Comparison of ENCODE assay signal across 8 cellular contexts in genomic region chr12:84842406-84843013, GRCh38.
DNase-seq lines count a peak whose midpoint lies in the region; ATAC-seq and TF ChIP-seq lines count a peak whose summit lies in the region.

No MANE protein-coding gene starts in this region.

- DNase-seq in NCI-H1417 (lab: John Stamatoyannopoulos, UW) (peak; percentile 40 to 81 (median 54)), NCI-H1417 treated with DMSO at 0.1 percent for 48 hours (lab: John Stamatoyannopoulos, UW) (no peak), H9 (no peak), LoVo (ENCODE audit: low spot score) (peak; percentile 63), SJCRH30 (peak; percentile 6 to 65), fibroblast of the aortic adventitia (ENCODE audit: low read depth) (peak; percentile 66), spleen (no peak)

- TF ChIP-seq CTCF in H9 (conservative IDR thresholded peaks at IDR 0.05), result peak; percentile 93
- TF ChIP-seq CTCF in fibroblast of the aortic adventitia (IDR thresholded peaks at IDR 0.05; ENCODE audit: insufficient read depth, low read length), result peak; percentile 77
- TF ChIP-seq CTCF in spleen (IDR thresholded peaks at IDR 0.05 in 8 of 11, conservative IDR thresholded peaks at IDR 0.05 in 3 of 11), result peak in 9 of 11 experiments; percentile 9 to 71 (median 46)

- H3K79me1 ChIP-seq in H9 (ENCODE audit: insufficient read depth, low read depth, low read length, poor library complexity, severe bottlenecking), result no peaks in the 10 kb centered on the region

- H2BK5ac ChIP-seq in H9 (ENCODE audit: insufficient read length, low read length), result no peak overlapping the region

- no peak overlapping the region for H2BK20ac ChIP-seq in H9 (ENCODE audit: low read depth, low read length, poor library complexity, severe bottlenecking)

- no peak overlapping the region for H2AFZ ChIP-seq in H9 (ENCODE audit: low read length)

- no peak overlapping the region for H3K27ac Mint-ChIP-seq in H9
- no peak overlapping the region for H3K27ac Mint-ChIP-seq in stimulated activated memory B cell treated with anti-CD40 and anti-IgM and Interleukin-4, amounts not matched to agents 10 μg/mL and 1 μg/mL and 100 μg/mL, for 72 hours

- no peak overlapping the region for H3K56ac ChIP-seq in H9 (ENCODE audit: insufficient read length, low read depth, low read length)

- H3K4me3 ChIP-seq in SJCRH30, result no peak overlapping the region
- H3K4me3 ChIP-seq in fibroblast of the aortic adventitia (ENCODE audit: low read depth, low read length), result no peak overlapping the region
- H3K4me3 ChIP-seq in spleen, result no peak overlapping the region

- H3K9me3 Mint-ChIP-seq in H9, result no peaks in the 10 kb centered on the region
- H3K9me3 Mint-ChIP-seq in stimulated activated memory B cell treated with anti-CD40 and anti-IgM and Interleukin-4, amounts not matched to agents 10 μg/mL and 1 μg/mL and 100 μg/mL, for 72 hours, result no peaks in the 10 kb centered on the region

- H3K18ac ChIP-seq in H9 (ENCODE audit: insufficient read length, low read depth, low read length), result no peak overlapping the region

- no peak overlapping the region for H3K4me2 ChIP-seq in H9 (ENCODE audit: insufficient read depth, insufficient read length, low read length)

- H2BK15ac ChIP-seq in H9 (ENCODE audit: low read depth, low read length), result no peak overlapping the region

- no peak overlapping the region for H2AK5ac ChIP-seq in H9 (ENCODE audit: insufficient read length, low read length)

- no peaks in the 10 kb centered on the region for H3K23me2 ChIP-seq in H9 (ENCODE audit: insufficient read length, low read depth, low read length, poor library complexity, severe bottlenecking)

- H3T11ph ChIP-seq in H9 (ENCODE audit: low read length), result no peak overlapping the region

- TF ChIP-seq POLR2A in spleen (IDR thresholded peaks at IDR 0.05), result no peak

- H2BK12ac ChIP-seq in H9 (ENCODE audit: insufficient read length, low read depth, low read length), result no peak overlapping the region

- no peak overlapping the region for H3K4me3 Mint-ChIP-seq in H9
- no peak overlapping the region for H3K4me3 Mint-ChIP-seq in stimulated activated memory B cell treated with anti-CD40 and anti-IgM and Interleukin-4, amounts not matched to agents 10 μg/mL and 1 μg/mL and 100 μg/mL, for 72 hours

- H2BK120ac ChIP-seq in H9 (ENCODE audit: low read depth, low read length, poor library complexity, severe bottlenecking), result no peak overlapping the region

- no peaks in the 10 kb centered on the region for H3K79me2 ChIP-seq in H9 (ENCODE audit: insufficient read depth, low read length)

- H3K4me1 ChIP-seq in H9 (ENCODE audit: insufficient read depth, low read length), result no peaks in the 10 kb centered on the region
- no peaks in the 10 kb centered on the region for H3K4me1 ChIP-seq in SJCRH30
- no peaks in the 10 kb centered on the region for H3K4me1 ChIP-seq in spleen

- no peaks in the 10 kb centered on the region for H3K36me3 Mint-ChIP-seq in H9 (ENCODE audit: insufficient read depth in 1 of 3, low read depth in 3 of 3)
- no peaks in the 10 kb centered on the region for H3K36me3 Mint-ChIP-seq in stimulated activated memory B cell treated with anti-CD40 and anti-IgM and Interleukin-4, amounts not matched to agents 10 μg/mL and 1 μg/mL and 100 μg/mL, for 72 hours

- no peak overlapping the region for H4K91ac ChIP-seq in H9 (ENCODE audit: insufficient read length, low read depth, low read length)

- H3K9ac ChIP-seq in H9 (ENCODE audit: extremely low read depth, insufficient read length, low read length), result no peak overlapping the region

- H4K20me1 ChIP-seq in H9 (ENCODE audit: control insufficient read depth, insufficient read depth, insufficient read length), result no peaks in the 10 kb centered on the region

- H3K27me3 Mint-ChIP-seq in H9 (ENCODE audit: low read depth), result no peaks in the 10 kb centered on the region
- no peaks in the 10 kb centered on the region for H3K27me3 Mint-ChIP-seq in stimulated activated memory B cell treated with anti-CD40 and anti-IgM and Interleukin-4, amounts not matched to agents 10 μg/mL and 1 μg/mL and 100 μg/mL, for 72 hours

- no peaks in the 10 kb centered on the region for H3K9me3 ChIP-seq in H9 (ENCODE audit: control insufficient read depth, low read depth, low read length)
- no peaks in the 10 kb centered on the region for H3K9me3 ChIP-seq in SJCRH30 (replicated peaks)
- H3K9me3 ChIP-seq in spleen, result no peaks in the 10 kb centered on the region

- no peaks in the 10 kb centered on the region for H3K36me3 ChIP-seq in SJCRH30
- no peaks in the 10 kb centered on the region for H3K36me3 ChIP-seq in spleen

- H3K4ac ChIP-seq in H9 (ENCODE audit: low read depth, low read length), result no peak overlapping the region

- no peak overlapping the region for H3K23ac ChIP-seq in H9 (ENCODE audit: insufficient read length, low read depth, low read length)

- H4K5ac ChIP-seq in H9 (ENCODE audit: insufficient read length, low read depth, low read length), result no peak overlapping the region

- intact Hi-C loops in spleen (cut with DNase I; ENCODE audit: low total_unique reads), result no loop called here

- no peak overlapping the region for H4K8ac ChIP-seq in H9 (replicated peaks; ENCODE audit: insufficient read length, low read depth, low read length)

- no peak overlapping the region for H3K14ac ChIP-seq in H9 (ENCODE audit: insufficient read depth, low read length)

- WGBS in H9 (ENCODE audit: extremely low coverage, insufficient read length, low lambda C conversion rate), result no CpG with 5 or more reads among the region's 2 CpGs
- WGBS in spleen, 5 donors, result 88 to 97% (median 93%) methylated on average over 2 of the region's 2 CpGs

- no peak for ATAC-seq in stimulated activated memory B cell treated with anti-CD40 and anti-IgM and Interleukin-4, amounts not matched to agents 10 μg/mL and 1 μg/mL and 100 μg/mL, for 72 hours

- no peaks in the 10 kb centered on the region; a peak in 1 of 4 replicates for H3K4me1 Mint-ChIP-seq in H9
- H3K4me1 Mint-ChIP-seq in stimulated activated memory B cell treated with anti-CD40 and anti-IgM and Interleukin-4, amounts not matched to agents 10 μg/mL and 1 μg/mL and 100 μg/mL, for 72 hours, result no peaks in the 10 kb centered on the region

- no peaks in the 10 kb centered on the region for H3K27me3 ChIP-seq in H9 (ENCODE audit: insufficient read depth, low read length)
- no peaks in the 10 kb centered on the region for H3K27me3 ChIP-seq in SJCRH30
- H3K27me3 ChIP-seq in spleen (replicated peaks in 1 of 7), result no peaks in the 10 kb centered on the region

- no peak overlapping the region for H3K27ac ChIP-seq in H9 (ENCODE audit: insufficient read length, low read depth, low read length)
- no peak overlapping the region for H3K27ac ChIP-seq in SJCRH30
- H3K27ac ChIP-seq in spleen, result no peak overlapping the region

Comparison
In these comparisons a context has a peak if more than half of its experiments do, and no peak if none do; other contexts are left out.
1. DNase-seq: peak in NCI-H1417 (3 of 3), LoVo (single experiment), SJCRH30 (2 of 2) and fibroblast of the aortic adventitia (single experiment); none in NCI-H1417 treated with DMSO at 0.1 percent for 48 hours (single experiment), H9 (single experiment) and spleen (single experiment).
2. Peak in every context shown above with its lines, with median percentiles within 50 percentile points of each other: CTCF ChIP-seq.